In genomic region chr17:48311324-48311723, GRCh38 we compare ENCODE assay signal across 16 cellular contexts.
A peak's percentile ranks its signal among the peaks of the same experiment; 100 is the strongest.
DNase-seq lines count a peak whose midpoint lies in the region; ATAC-seq and TF ChIP-seq lines count a peak whose summit lies in the region.
"Had no signal": no experiment of that assay in that cellular context is flagged by ENCODE, and none has a peak within 500 bp of the region (broad histone marks: within the 10 kb centered on the region; RNA-seq: fewer than 3 reads in every experiment).

No MANE protein-coding gene starts in this region.

- no peak for ATAC-seq in GM23338

- intact Hi-C loops in dorsolateral prefrontal cortex (cut with DNase I) = no loop called here

- no peak overlapping the region for H3K9ac ChIP-seq in OCI-LY3 (ENCODE audit: low read length)
- H3K9ac ChIP-seq: GM23248 had no signal

- 73% methylated on average over 3 of the region's 3 CpGs for WGBS in hepatocyte (ENCODE audit: low lambda C conversion rate, missing lambda C conversion rate)

- DNase-seq in GM23338 (ENCODE audit: low spot score) (no peak), hepatocyte (ENCODE audit: low spot score) (no peak), type B pancreatic cell (ENCODE audit: extremely low spot score, unreplicated experiment) (no peak), NCI-H2107 (lab: John Stamatoyannopoulos, UW) (no peak), SKM-1 (lab: John Stamatoyannopoulos, UW; ENCODE audit: unreplicated experiment) (no peak), dorsolateral prefrontal cortex (no peak)
- DNase-seq: BE2C, DMS 273 treated with DMSO at 0.1 percent for 48 hours, DMS79 treated with DMSO at 0.1 percent for 48 hours, GM23248, Kasumi-1, NCI-H226, OCI-M1 had no signal

- H3K36me3 Mint-ChIP-seq in GM23338 (ENCODE audit: low read depth) (no peaks in the 10 kb centered on the region), type B pancreatic cell (no peaks in the 10 kb centered on the region)

- H3F3A ChIP-seq in GM23338 (replicated peaks; ENCODE audit: low read depth) = no peaks in the 10 kb centered on the region

- no peaks in the 10 kb centered on the region for H3K36me3 ChIP-seq in GM23338 (ENCODE audit: insufficient read depth)
- H3K36me3 ChIP-seq in OCI-LY3 (replicated peaks; ENCODE audit: low read depth, low read length) = no peaks in the 10 kb centered on the region
- no peaks in the 10 kb centered on the region for H3K36me3 ChIP-seq in hepatocyte (replicated peaks; ENCODE audit: insufficient read depth, low read depth)
- H3K36me3 ChIP-seq: BE2C, SJSA1 had no signal

- H3K4me3 Mint-ChIP-seq in GM23338 (no peak overlapping the region), type B pancreatic cell (peak overlapping the region; percentile 86)
- H3K4me3 Mint-ChIP-seq: T-helper 1 cell treated with Interleukin-12 subunit alpha and Interleukin-12 subunit beta and Interleukin-4 antibody, amounts not matched to agents 30 μg/mL and 1 μg/mL, for 36 hours had no signal

- H3K4me3 ChIP-seq in GM23338 (no peak overlapping the region; the same call in 1 of the 2 replicates), OCI-LY3 (ENCODE audit: low read length) (peak overlapping the region; percentile 77), hepatocyte (no peak overlapping the region), dorsolateral prefrontal cortex (no peak overlapping the region)
- H3K4me3 ChIP-seq: GM23248, SJSA1 had no signal

- no peaks in the 10 kb centered on the region for H4K20me1 ChIP-seq in GM23338 (replicated peaks; ENCODE audit: insufficient read depth)
- no peaks in the 10 kb centered on the region for H4K20me1 ChIP-seq in OCI-LY3 (ENCODE audit: insufficient read depth, low read length)
- H4K20me1 ChIP-seq in hepatocyte (ENCODE audit: insufficient read depth, poor library complexity, severe bottlenecking) = no peaks in the 10 kb centered on the region

- H3K27me3 ChIP-seq in GM23338 (ENCODE audit: insufficient read depth) (no peaks in the 10 kb centered on the region), OCI-LY3 (ENCODE audit: low read depth, low read length) (peaks cover 8% of the 10 kb centered on the region), hepatocyte (peaks cover 19% of the 10 kb centered on the region), dorsolateral prefrontal cortex (peaks cover 0 to 100% (median 82%) of the 10 kb centered on the region in 45 donors)

- no peak overlapping the region for H3K27ac ChIP-seq in GM23338 (ENCODE audit: low read depth)
- H3K27ac ChIP-seq in OCI-LY3 (ENCODE audit: low read length) = no peak overlapping the region
- no peak overlapping the region for H3K27ac ChIP-seq in hepatocyte
- H3K27ac ChIP-seq in dorsolateral prefrontal cortex = no peak overlapping the region
- H3K27ac ChIP-seq: GM23248, SJSA1 had no signal

- H3K79me2 ChIP-seq in GM23338 (replicated peaks; ENCODE audit: insufficient read depth) = no peaks in the 10 kb centered on the region
- H3K79me2 ChIP-seq in OCI-LY3 (ENCODE audit: low read length) = no peaks in the 10 kb centered on the region
- no peaks in the 10 kb centered on the region for H3K79me2 ChIP-seq in hepatocyte

- H3K9me3 Mint-ChIP-seq in GM23338 (no peaks in the 10 kb centered on the region), type B pancreatic cell (no peaks in the 10 kb centered on the region)
- H3K9me3 Mint-ChIP-seq: T-helper 1 cell treated with Interleukin-12 subunit alpha and Interleukin-12 subunit beta and Interleukin-4 antibody, amounts not matched to agents 30 μg/mL and 1 μg/mL, for 36 hours had no signal

- H3K27me3 Mint-ChIP-seq in GM23338 (ENCODE audit: insufficient read depth, low read depth, poor library complexity) (peaks cover 8% of the 10 kb centered on the region), type B pancreatic cell (no peaks in the 10 kb centered on the region)

- TF ChIP-seq CTCF in GM23338 (conservative IDR thresholded peaks at IDR 0.05; ENCODE audit: low read depth in 2 of 2) (no peak), OCI-LY3 (IDR thresholded peaks at IDR 0.05; ENCODE audit: low read depth, low read length) (no peak), hepatocyte (IDR thresholded peaks at IDR 0.05; ENCODE audit: poor library complexity) (no peak), type B pancreatic cell (conservative IDR thresholded peaks at IDR 0.05) (no peak), dorsolateral prefrontal cortex (IDR thresholded peaks at IDR 0.05 in 54 of 56, conservative IDR thresholded peaks at IDR 0.05 in 2 of 56; ENCODE audit: low read depth in 1 of 56, partially characterized antibody in 56 of 56) (no peak)

- peaks cover 7% of the 10 kb centered on the region; the same call in 2 of the 3 replicates for H3K4me1 Mint-ChIP-seq in GM23338
- peaks cover 42% of the 10 kb centered on the region for H3K4me1 Mint-ChIP-seq in type B pancreatic cell (ENCODE audit: unreplicated experiment)

- H3K9me2 ChIP-seq in GM23338 (ENCODE audit: insufficient read depth) (no peaks in the 10 kb centered on the region), hepatocyte (replicated peaks; ENCODE audit: insufficient read depth) (no peaks in the 10 kb centered on the region)

- H3K4me1 ChIP-seq in GM23338 (ENCODE audit: insufficient read depth) (no peaks in the 10 kb centered on the region), OCI-LY3 (ENCODE audit: low read length) (peaks cover 49% of the 10 kb centered on the region), hepatocyte (ENCODE audit: insufficient read depth) (no peaks in the 10 kb centered on the region)
- H3K4me1 ChIP-seq: BE2C, SJSA1 had no signal

- no peak overlapping the region for H2AFZ ChIP-seq in GM23338
- 0 out of 2 replicates have a peak overlapping the region, but pooled peaks have one; percentile 73 for H2AFZ ChIP-seq in OCI-LY3 (ENCODE audit: low read depth, low read length)
- H2AFZ ChIP-seq in hepatocyte = no peak overlapping the region
- H2AFZ ChIP-seq: GM23248 had no signal

- H3K27ac Mint-ChIP-seq in GM23338 (no peak overlapping the region), type B pancreatic cell (peak overlapping the region; percentile 84)
- H3K27ac Mint-ChIP-seq: T-helper 1 cell treated with Interleukin-12 subunit alpha and Interleukin-12 subunit beta and Interleukin-4 antibody, amounts not matched to agents 30 μg/mL and 1 μg/mL, for 36 hours had no signal

- peak overlapping the region; percentile 64; the same call in 1 of the 2 replicates for H3K4me2 ChIP-seq in GM23338
- H3K4me2 ChIP-seq in OCI-LY3 (ENCODE audit: low read length) = peak overlapping the region; percentile 90
- H3K4me2 ChIP-seq in hepatocyte = peak overlapping the region; percentile 71

- H3K9me3 ChIP-seq in OCI-LY3 (ENCODE audit: insufficient read depth, low read length) = no peaks in the 10 kb centered on the region
- no peaks in the 10 kb centered on the region for H3K9me3 ChIP-seq in hepatocyte (ENCODE audit: low read depth)
- H3K9me3 ChIP-seq: BE2C, SJSA1 had no signal

TF ChIP-seq in GM23338, 12 proteins besides CTCF, POLR2A, EP300 and RAD21 (continues in another document):
- TF ChIP-seq CREB1 (CRISPR knock-in tag; IDR thresholded peaks at IDR 0.05; ENCODE audit: low read depth) = no peak
- TF ChIP-seq REST (IDR thresholded peaks at IDR 0.05; ENCODE audit: unreplicated experiment) = no peak
- TF ChIP-seq EZH2phosphoT487 (IDR thresholded peaks at IDR 0.05; ENCODE audit: unreplicated experiment) = no peak
- no peak for TF ChIP-seq NANOG (IDR thresholded peaks at IDR 0.05; ENCODE audit: borderline replicate concordance)
- TF ChIP-seq ETS1 (IDR thresholded peaks at IDR 0.05) = no peak
- no peak for TF ChIP-seq EZH2 (IDR thresholded peaks at IDR 0.05; ENCODE audit: low read depth, unreplicated experiment)
